9 cellular contexts compared by ENCODE assay signal in genomic region chr16:81696136-81696958, GRCh38.
DNase-seq lines count a peak whose midpoint lies in the region; ATAC-seq lines count a peak whose summit lies in the region.
"Had no signal": no experiment of that assay in that cellular context is flagged by ENCODE, and none has a peak within 500 bp of the region (broad histone marks: within the 10 kb centered on the region; RNA-seq: fewer than 3 reads in every experiment).

No MANE protein-coding gene starts in this region.

- no peak for DNase-seq in activated T-helper 2 cell treated with anti-CD3 and anti-CD28 coated beads, Interferon-gamma antibody, Interleukin-2, Interleukin-4, amounts not matched to agents 10 μg/mL and 5 μg/mL and 100 μg/mL, durations not matched to agents 14 hours and 24 hours and 36 hours (ENCODE audit: low spot score)
- DNase-seq in immature natural killer cell (no peak), posterior vena cava (ENCODE audit: low spot score) (no peak), HuH-7 (ENCODE audit: low spot score) (no peak)
- DNase-seq: COR-L47, cortex of kidney had no signal

- H3K4me1 Mint-ChIP-seq in IgD-negative memory B cell (peaks cover 0 to 4% (median 0%) of the 10 kb centered on the region in 3 donors), immature natural killer cell (peaks cover 0 to 2% of the 10 kb centered on the region in 2 donors)
- peaks cover 13% of the 10 kb centered on the region for H3K4me1 Mint-ChIP-seq in activated T-helper 2 cell treated with anti-CD3 and anti-CD28 coated beads, Interferon-gamma antibody, Interleukin-2, Interleukin-4, amounts not matched to agents 10 μg/mL and 5 μg/mL and 100 μg/mL, durations not matched to agents 14 hours and 24 hours and 36 hours (ENCODE audit: low read depth)
- peaks cover 6% of the 10 kb centered on the region for H3K4me1 Mint-ChIP-seq in stimulated activated memory B cell treated with anti-CD40 and anti-IgM and Interleukin-4, amounts not matched to agents 10 μg/mL and 1 μg/mL and 100 μg/mL, for 72 hours

- ATAC-seq in stimulated activated memory B cell treated with anti-CD40 and anti-IgM and Interleukin-4, amounts not matched to agents 10 μg/mL and 1 μg/mL and 100 μg/mL, for 72 hours = no peak
- ATAC-seq in GM21528 (IDR thresholded peaks at IDR 0.05; ENCODE audit: low FRiP score, unreplicated experiment) = no peak

- H3K27me3 Mint-ChIP-seq in IgD-negative memory B cell (no peaks in the 10 kb centered on the region), immature natural killer cell (ENCODE audit: low read depth in 3 of 3) (peaks cover 0 to 15% (median 2%) of the 10 kb centered on the region in 3 donors)
- no peaks in the 10 kb centered on the region for H3K27me3 Mint-ChIP-seq in activated T-helper 2 cell treated with anti-CD3 and anti-CD28 coated beads, Interferon-gamma antibody, Interleukin-2, Interleukin-4, amounts not matched to agents 10 μg/mL and 5 μg/mL and 100 μg/mL, durations not matched to agents 14 hours and 24 hours and 36 hours (ENCODE audit: low read depth)
- H3K27me3 Mint-ChIP-seq in stimulated activated memory B cell treated with anti-CD40 and anti-IgM and Interleukin-4, amounts not matched to agents 10 μg/mL and 1 μg/mL and 100 μg/mL, for 72 hours = no peaks in the 10 kb centered on the region

- H3K9me3 Mint-ChIP-seq in IgD-negative memory B cell (no peaks in the 10 kb centered on the region), immature natural killer cell (no peaks in the 10 kb centered on the region)
- H3K9me3 Mint-ChIP-seq in activated T-helper 2 cell treated with anti-CD3 and anti-CD28 coated beads, Interferon-gamma antibody, Interleukin-2, Interleukin-4, amounts not matched to agents 10 μg/mL and 5 μg/mL and 100 μg/mL, durations not matched to agents 14 hours and 24 hours and 36 hours = no peaks in the 10 kb centered on the region
- no peaks in the 10 kb centered on the region for H3K9me3 Mint-ChIP-seq in stimulated activated memory B cell treated with anti-CD40 and anti-IgM and Interleukin-4, amounts not matched to agents 10 μg/mL and 1 μg/mL and 100 μg/mL, for 72 hours

- peak overlapping the region in 2 of 3 donors; percentile 20 to 31 for H3K27ac Mint-ChIP-seq in IgD-negative memory B cell
- H3K27ac Mint-ChIP-seq in activated T-helper 2 cell treated with anti-CD3 and anti-CD28 coated beads, Interferon-gamma antibody, Interleukin-2, Interleukin-4, amounts not matched to agents 10 μg/mL and 5 μg/mL and 100 μg/mL, durations not matched to agents 14 hours and 24 hours and 36 hours = peak overlapping the region; percentile 67
- H3K27ac Mint-ChIP-seq in immature natural killer cell = peak overlapping the region in 5 of 6 donors; percentile 35 to 78 (median 65)
- H3K27ac Mint-ChIP-seq in stimulated activated memory B cell treated with anti-CD40 and anti-IgM and Interleukin-4, amounts not matched to agents 10 μg/mL and 1 μg/mL and 100 μg/mL, for 72 hours = peak overlapping the region; percentile 13

- intact Hi-C loops in activated T-helper 2 cell treated with anti-CD3 and anti-CD28 coated beads, Interferon-gamma antibody, Interleukin-2, Interleukin-4, amounts not matched to agents 10 μg/mL and 5 μg/mL and 100 μg/mL, durations not matched to agents 14 hours and 24 hours and 36 hours (cut with micrococcal nuclease) = loop anchor here (2.0 to 10.0 kb wide), 2 partner anchors 64 to 292 kb away; no protein-coding TSS in a partner anchor
- intact Hi-C loops in posterior vena cava (cut with DNase I) = no loop called here

- H3K4me3 Mint-ChIP-seq in IgD-negative memory B cell (no peak overlapping the region), immature natural killer cell (no peak overlapping the region)
- no peak overlapping the region for H3K4me3 Mint-ChIP-seq in activated T-helper 2 cell treated with anti-CD3 and anti-CD28 coated beads, Interferon-gamma antibody, Interleukin-2, Interleukin-4, amounts not matched to agents 10 μg/mL and 5 μg/mL and 100 μg/mL, durations not matched to agents 14 hours and 24 hours and 36 hours (ENCODE audit: low read depth)
- H3K4me3 Mint-ChIP-seq in stimulated activated memory B cell treated with anti-CD40 and anti-IgM and Interleukin-4, amounts not matched to agents 10 μg/mL and 1 μg/mL and 100 μg/mL, for 72 hours = no peak overlapping the region

- peaks cover 3% of the 10 kb centered on the region for H3K36me3 Mint-ChIP-seq in IgD-negative memory B cell
- peaks cover 47% of the 10 kb centered on the region for H3K36me3 Mint-ChIP-seq in activated T-helper 2 cell treated with anti-CD3 and anti-CD28 coated beads, Interferon-gamma antibody, Interleukin-2, Interleukin-4, amounts not matched to agents 10 μg/mL and 5 μg/mL and 100 μg/mL, durations not matched to agents 14 hours and 24 hours and 36 hours (ENCODE audit: low read depth)
- H3K36me3 Mint-ChIP-seq in immature natural killer cell = peaks cover 17 to 30% (median 20%) of the 10 kb centered on the region in 3 donors
- peaks cover 60% of the 10 kb centered on the region for H3K36me3 Mint-ChIP-seq in stimulated activated memory B cell treated with anti-CD40 and anti-IgM and Interleukin-4, amounts not matched to agents 10 μg/mL and 1 μg/mL and 100 μg/mL, for 72 hours

Comparison
In these comparisons a context has a peak if more than half of its experiments do, and no peak if none do; other contexts are left out.
1. H3K27ac Mint-ChIP-seq: peak in every context shown above with its lines; median percentile 67 in activated T-helper 2 cell treated with anti-CD3 and anti-CD28 coated beads, Interferon-gamma antibody, Interleukin-2, Interleukin-4, amounts not matched to agents 10 μg/mL and 5 μg/mL and 100 μg/mL, durations not matched to agents 14 hours and 24 hours and 36 hours; 65 in immature natural killer cell; 26 in IgD-negative memory B cell; 13 in stimulated activated memory B cell treated with anti-CD40 and anti-IgM and Interleukin-4, amounts not matched to agents 10 μg/mL and 1 μg/mL and 100 μg/mL, for 72 hours.